In genomic region chr3:51311055-51311454, GRCh38 we compare ENCODE assay signal across 10 cellular contexts.
DNase-seq lines count a peak whose midpoint lies in the region; ATAC-seq and TF ChIP-seq lines count a peak whose summit lies in the region.
"Had no signal": no experiment of that assay in that cellular context is flagged by ENCODE, and none has a peak within 500 bp of the region (broad histone marks: within the 10 kb centered on the region; RNA-seq: fewer than 3 reads in every experiment).

No MANE protein-coding gene starts in this region.

- no peak for ATAC-seq in HG02973 (IDR thresholded peaks at IDR 0.05; ENCODE audit: unreplicated experiment)
- no peak for ATAC-seq in HG03378 (IDR thresholded peaks at IDR 0.05; ENCODE audit: unreplicated experiment)

- no peak overlapping the region for H3K27ac Mint-ChIP-seq in chondrocyte (ENCODE audit: unreplicated experiment)
- no peak overlapping the region for H3K27ac Mint-ChIP-seq in osteocyte (ENCODE audit: unreplicated experiment)

- no peaks in the 10 kb centered on the region for H3K4me1 Mint-ChIP-seq in chondrocyte (ENCODE audit: low read depth)
- H3K4me1 Mint-ChIP-seq in osteocyte (ENCODE audit: unreplicated experiment): no peaks in the 10 kb centered on the region

- peaks cover 10% of the 10 kb centered on the region for H3K9me3 Mint-ChIP-seq in chondrocyte (ENCODE audit: low read depth)
- peaks cover 9% of the 10 kb centered on the region for H3K9me3 Mint-ChIP-seq in osteocyte (ENCODE audit: unreplicated experiment)

- TF ChIP-seq CTCF in LNCAP (IDR thresholded peaks at IDR 0.05): peak; percentile 40; the same call in 1 of the 2 replicates
- peak; percentile 78 for TF ChIP-seq CTCF in chondrocyte (IDR thresholded peaks at IDR 0.05)
- peak; percentile 54 for TF ChIP-seq CTCF in osteocyte (IDR thresholded peaks at IDR 0.05)

- H3K27me3 Mint-ChIP-seq in chondrocyte (ENCODE audit: low read depth) (peaks cover 1% of the 10 kb centered on the region), osteocyte (ENCODE audit: unreplicated experiment) (peaks cover 23% of the 10 kb centered on the region)

- DNase-seq in NCI-H1105 treated with DMSO at 0.1 percent for 48 hours (lab: John Stamatoyannopoulos, UW) (peak; percentile 1), NCI-H1105 (lab: John Stamatoyannopoulos, UW) (no peak), chondrocyte (ENCODE audit: low spot score) (no peak), osteocyte (ENCODE audit: extremely low spot score, unreplicated experiment) (no peak), COLO668 (lab: John Stamatoyannopoulos, UW; ENCODE audit: unreplicated experiment) (no peak)
- DNase-seq: C1 segment of cervical spinal cord, NCI-H2171 had no signal

- H3K4me3 Mint-ChIP-seq in chondrocyte (ENCODE audit: unreplicated experiment) (no peak overlapping the region), osteocyte (ENCODE audit: unreplicated experiment) (no peak overlapping the region)

- H3K36me3 Mint-ChIP-seq in chondrocyte (ENCODE audit: low read depth): peaks cover 3% of the 10 kb centered on the region
- H3K36me3 Mint-ChIP-seq in osteocyte (ENCODE audit: unreplicated experiment): no peaks in the 10 kb centered on the region
